21 cellular contexts compared by ENCODE assay signal in the genomic region with DNA sequence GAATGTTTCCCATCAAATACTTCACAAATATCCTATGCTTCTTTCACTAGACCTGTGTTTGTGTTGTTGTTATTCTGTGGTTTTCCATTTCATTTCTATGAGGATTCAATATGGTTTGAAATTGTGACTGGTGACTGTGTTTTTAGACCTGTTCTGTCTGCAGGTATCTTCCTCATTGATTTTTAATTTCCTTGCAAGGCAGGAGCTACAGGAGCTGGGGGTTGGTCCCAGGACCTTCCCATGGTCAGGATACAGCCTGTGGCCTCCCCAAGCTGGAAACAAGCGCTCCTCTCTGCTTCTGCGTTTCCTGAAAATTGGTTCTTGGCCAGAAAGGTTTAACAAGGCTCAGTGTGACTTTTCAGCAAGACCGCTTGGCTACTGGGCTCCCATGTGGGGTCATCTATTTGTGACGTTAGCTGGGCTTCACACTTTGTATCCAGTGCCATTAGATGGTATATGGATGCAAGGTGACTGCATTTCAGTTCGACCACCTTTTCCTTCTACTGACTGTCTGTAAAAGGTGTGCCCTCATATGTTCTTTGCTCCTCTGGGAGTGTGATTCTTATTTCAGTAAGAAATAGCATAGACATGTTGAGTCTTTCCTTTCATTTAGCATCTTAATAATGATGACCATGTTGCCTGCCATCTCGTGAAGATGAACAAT. TPM values are rescaled to one million over a fixed set of nuclear protein-coding genes. Genes with fewer than 3 reads are reported as not detected.
"Had no signal": no experiment of that assay in that cellular context is flagged by ENCODE, and none has a peak within 500 bp of the region (broad histone marks: within the 10 kb centered on the region; RNA-seq: fewer than 3 reads in every experiment).

No MANE protein-coding gene starts in this region.

- H3K4me3 Mint-ChIP-seq: dendritic cell treated with granulocyte-macrophage colony-stimulating factor and Interleukin-4, amounts not matched to agents 40 ng/mL and 50 ng/mL, for 4 days; effector memory CD8-positive, alpha-beta T cell; natural killer cell treated with Interleukin-12 subunit alpha and Interleukin-12 subunit beta and Interleukin-15 and Interleukin-18, amount 100 ng/mL, for 72 hours; neural progenitor cell; stimulated activated naive CD8-positive, alpha-beta T cell treated with anti-CD3 and anti-CD28 coated beads, Interleukin-15, Interleukin-2, amounts not matched to agents 100 ng/mL and 50 ng/mL, for 24 hours had no signal

- H3K4me1 Mint-ChIP-seq: neural progenitor cell had no signal

- H3K27ac Mint-ChIP-seq: effector memory CD8-positive, alpha-beta T cell; natural killer cell treated with Interleukin-12 subunit alpha and Interleukin-12 subunit beta and Interleukin-15 and Interleukin-18, amount 100 ng/mL, for 72 hours; neural progenitor cell; progenitor cell of endocrine pancreas; stimulated activated naive CD8-positive, alpha-beta T cell treated with anti-CD3 and anti-CD28 coated beads, Interleukin-15, Interleukin-2, amounts not matched to agents 100 ng/mL and 50 ng/mL, for 24 hours had no signal

- DNase-seq: effector memory CD8-positive, alpha-beta T cell; gastrocnemius medialis; heart right ventricle; hypothalamus; mammary epithelial cell; nucleus accumbens; pancreas; small intestine; stimulated activated CD4-positive, alpha-beta T cell treated with anti-CD3 and anti-CD28 coated beads, Interleukin-2, amount 100 ng/mL, for 48 hours; upper lobe of right lung had no signal

- H3K27me3 Mint-ChIP-seq: stimulated activated naive CD8-positive, alpha-beta T cell treated with anti-CD3 and anti-CD28 coated beads, Interleukin-15, Interleukin-2, amounts not matched to agents 100 ng/mL and 50 ng/mL, for 24 hours had no signal

- H3K36me3 Mint-ChIP-seq: natural killer cell treated with Interleukin-12 subunit alpha and Interleukin-12 subunit beta and Interleukin-15 and Interleukin-18, amount 100 ng/mL, for 72 hours; neural progenitor cell had no signal

- H3K9me3 Mint-ChIP-seq: dendritic cell treated with granulocyte-macrophage colony-stimulating factor and Interleukin-4, amounts not matched to agents 40 ng/mL and 50 ng/mL, for 4 days; effector memory CD8-positive, alpha-beta T cell; natural killer cell treated with Interleukin-12 subunit alpha and Interleukin-12 subunit beta and Interleukin-15 and Interleukin-18, amount 100 ng/mL, for 72 hours; neural progenitor cell; stimulated activated naive CD8-positive, alpha-beta T cell treated with anti-CD3 and anti-CD28 coated beads, Interleukin-15, Interleukin-2, amounts not matched to agents 100 ng/mL and 50 ng/mL, for 24 hours had no signal

- ATAC-seq: effector memory CD8-positive, alpha-beta T cell; gastrocnemius medialis; heart right ventricle; left lobe of liver; pancreas; right cardiac atrium; upper lobe of right lung had no signal

RNA-seq across cellular contexts. Expression of a gene that starts 21.5 kb away (rescaled TPM):
- total RNA-seq: fibroblast of villous mesenchyme, lower leg skin, mammary epithelial cell, myocyte, progenitor cell of endocrine pancreas, temporal lobe had no signal
- polyA plus RNA-seq: mammary epithelial cell, right cardiac atrium had no signal
